Comparison of ENCODE assay signal across 1 cellular context in genomic region chr6:42017021-42017643, GRCh38.
TF ChIP-seq lines count a peak whose summit lies in the region.

No MANE protein-coding gene starts in this region.

TF ChIP-seq in GM23338, 12 proteins besides CTCF, POLR2A, EP300 and RAD21 (continued from another document):
- TF ChIP-seq ZNF114 (CRISPR knock-in tag; IDR thresholded peaks at IDR 0.05) (no peak), EZH2phosphoT487 (IDR thresholded peaks at IDR 0.05; ENCODE audit: unreplicated experiment) (no peak)
